Comparison of ENCODE assay signal across 24 cellular contexts in genomic region chr6:10177703-10178102, GRCh38.
DNase-seq lines count a peak whose midpoint lies in the region; ATAC-seq, FAIRE-seq and TF ChIP-seq lines count a peak whose summit lies in the region.
"Had no signal": no experiment of that assay in that cellular context is flagged by ENCODE, and none has a peak within 500 bp of the region (broad histone marks: within the 10 kb centered on the region; RNA-seq: fewer than 3 reads in every experiment).

No MANE protein-coding gene starts in this region.

- no peak overlapping the region for H3K4me2 ChIP-seq in astrocyte (ENCODE audit: low read length)
- H3K4me2 ChIP-seq: KMS-11 had no signal

- H2AFZ ChIP-seq in astrocyte (ENCODE audit: low read depth, low read length), result no peak overlapping the region

- H4K20me1 ChIP-seq in astrocyte (ENCODE audit: insufficient read depth, low read length), result no peaks in the 10 kb centered on the region

- H3K4me3 ChIP-seq in AG10803 (ENCODE audit: low read length), result no peak overlapping the region
- no peak overlapping the region for H3K4me3 ChIP-seq in astrocyte (ENCODE audit: insufficient read depth, low read depth, low read length)
- no peak overlapping the region for H3K4me3 ChIP-seq in endodermal cell (ENCODE audit: low read length)
- H3K4me3 ChIP-seq: heart right ventricle, left lung, psoas muscle had no signal

- H3K4me1 ChIP-seq in astrocyte (ENCODE audit: insufficient read depth, low read length), result no peaks in the 10 kb centered on the region
- H3K4me1 ChIP-seq in endodermal cell (ENCODE audit: control insufficient read depth, insufficient read depth, low read length), result no peaks in the 10 kb centered on the region
- H3K4me1 ChIP-seq: heart right ventricle, left lung, psoas muscle had no signal

- H3K27ac ChIP-seq in astrocyte (ENCODE audit: low read depth, low read length) (no peak overlapping the region), endodermal cell (ENCODE audit: low read depth, low read length) (no peak overlapping the region)
- H3K27ac ChIP-seq: heart right ventricle, KMS-11, left lung, psoas muscle had no signal

- H3K9ac ChIP-seq in astrocyte (ENCODE audit: low read length) (no peak overlapping the region), endodermal cell (ENCODE audit: extremely low read depth, low read length, poor library complexity, severe bottlenecking) (no peak overlapping the region)
- H3K9ac ChIP-seq: KMS-11 had no signal

- FAIRE-seq in HTR-8/SVneo (lab: Jason Lieb, UNC) (peak; percentile 42), astrocyte (lab: Jason Lieb, UNC) (no peak)
- FAIRE-seq: G401.6 had no signal

- H3K9me3 Mint-ChIP-seq in astrocyte (ENCODE audit: unreplicated experiment) (peaks cover 2% of the 10 kb centered on the region), endodermal cell (no peaks in the 10 kb centered on the region)
- H3K9me3 Mint-ChIP-seq: activated T-helper 1 cell treated with anti-CD3 and anti-CD28 coated beads, Interleukin-12 subunit alpha, Interleukin-12 subunit beta, Interleukin-2, Interleukin-4 antibody, amounts not matched to agents 30 ng/mL and 10 ng/mL and 1 ng/mL, durations not matched to agents 14 hours and 24 hours and 36 hours; mesothelial cell of epicardium had no signal

- TF ChIP-seq CTCF in AG10803 (conservative IDR thresholded peaks at IDR 0.05; ENCODE audit: low read length) (no peak), astrocyte (IDR thresholded peaks at IDR 0.05; ENCODE audit: insufficient read depth, low read depth, low read length) (no peak), endodermal cell (conservative IDR thresholded peaks at IDR 0.05) (no peak)

- H3K9me3 ChIP-seq in astrocyte (ENCODE audit: insufficient read depth, low read depth, low read length) (no peaks in the 10 kb centered on the region), endodermal cell (ENCODE audit: control insufficient read depth, low read length) (no peaks in the 10 kb centered on the region)
- H3K9me3 ChIP-seq: heart right ventricle, left lung, psoas muscle had no signal

- H3K27me3 Mint-ChIP-seq in astrocyte (ENCODE audit: low read depth, unreplicated experiment), result no peaks in the 10 kb centered on the region
- no peaks in the 10 kb centered on the region for H3K27me3 Mint-ChIP-seq in endodermal cell (ENCODE audit: insufficient read depth)

- ATAC-seq in HG03520 (IDR thresholded peaks at IDR 0.05; ENCODE audit: unreplicated experiment), result no peak
- ATAC-seq: heart right ventricle; left lung; naive thymus-derived CD4-positive, alpha-beta T cell; psoas muscle had no signal

- no peaks in the 10 kb centered on the region for H3K36me3 Mint-ChIP-seq in astrocyte (ENCODE audit: low read depth, unreplicated experiment)
- H3K36me3 Mint-ChIP-seq in endodermal cell (ENCODE audit: low read depth), result no peaks in the 10 kb centered on the region
- H3K36me3 Mint-ChIP-seq: CD14-positive monocyte, mesothelial cell of epicardium had no signal

- no peaks in the 10 kb centered on the region for H3K36me3 ChIP-seq in astrocyte (ENCODE audit: insufficient read depth, low read length)
- no peaks in the 10 kb centered on the region for H3K36me3 ChIP-seq in endodermal cell (ENCODE audit: control insufficient read depth, insufficient read depth, low read length)
- H3K36me3 ChIP-seq: heart right ventricle, left lung had no signal

- no peaks in the 10 kb centered on the region for H3K79me2 ChIP-seq in astrocyte (ENCODE audit: insufficient read depth, low read length)

- peaks cover 10% of the 10 kb centered on the region for H3K4me1 Mint-ChIP-seq in astrocyte (ENCODE audit: low read depth, unreplicated experiment)
- H3K4me1 Mint-ChIP-seq in endodermal cell, result peaks cover 2% of the 10 kb centered on the region
- H3K4me1 Mint-ChIP-seq: CD14-positive monocyte had no signal

- DNase-seq in AG10803 (ENCODE audit: low read depth) (peak; percentile 5), HTR-8/SVneo (ENCODE audit: insufficient read length, low spot score) (peak; percentile 59), astrocyte (ENCODE audit: low read depth) (no peak), kidney glomerular epithelial cell (lab: John Stamatoyannopoulos, UW) (peak; percentile 70), AML-193 (lab: John Stamatoyannopoulos, UW) (no peak), retina (no peak), endodermal cell (no peak)
- DNase-seq: activated naive CD4-positive, alpha-beta T cell treated with anti-CD3 and anti-CD28 coated beads, Interleukin-2, amount 50 U/mL, for 16 hours; caudate nucleus; dermis blood vessel endothelial cell; heart right ventricle; left lung; naive thymus-derived CD4-positive, alpha-beta T cell; NCI-H1694; NCI-H526; nucleus accumbens; psoas muscle; stimulated activated CD8-positive, alpha-beta memory T cell treated with anti-CD3 and anti-CD28 coated beads, Interleukin-4, amount 100 ng/mL, for 48 hours had no signal

- H3K27me3 ChIP-seq in astrocyte (ENCODE audit: insufficient read depth, low read length) (no peaks in the 10 kb centered on the region), endodermal cell (ENCODE audit: control insufficient read depth, insufficient read depth, low read length, poor library complexity, severe bottlenecking) (no peaks in the 10 kb centered on the region)
- H3K27me3 ChIP-seq: heart right ventricle, left lung had no signal

- no peak overlapping the region for H3K4me3 Mint-ChIP-seq in astrocyte (ENCODE audit: unreplicated experiment)
- H3K4me3 Mint-ChIP-seq in endodermal cell, result no peak overlapping the region
- H3K4me3 Mint-ChIP-seq: activated T-helper 1 cell treated with anti-CD3 and anti-CD28 coated beads, Interleukin-12 subunit alpha, Interleukin-12 subunit beta, Interleukin-2, Interleukin-4 antibody, amounts not matched to agents 30 ng/mL and 10 ng/mL and 1 ng/mL, durations not matched to agents 14 hours and 24 hours and 36 hours; CD14-positive monocyte; mesothelial cell of epicardium; naive thymus-derived CD4-positive, alpha-beta T cell had no signal

- peak overlapping the region; percentile 70 for H3K27ac Mint-ChIP-seq in astrocyte (ENCODE audit: unreplicated experiment)
- H3K27ac Mint-ChIP-seq in endodermal cell, result no peak overlapping the region
- H3K27ac Mint-ChIP-seq: activated T-helper 1 cell treated with anti-CD3 and anti-CD28 coated beads, Interleukin-12 subunit alpha, Interleukin-12 subunit beta, Interleukin-2, Interleukin-4 antibody, amounts not matched to agents 30 ng/mL and 10 ng/mL and 1 ng/mL, durations not matched to agents 14 hours and 24 hours and 36 hours; CD14-positive monocyte; mesothelial cell of epicardium; naive thymus-derived CD4-positive, alpha-beta T cell had no signal

Comparison
In these comparisons a context has a peak if more than half of its experiments do, and no peak if none do; other contexts are left out.
1. DNase-seq: peak in AG10803 (single experiment), HTR-8/SVneo (single experiment) and kidney glomerular epithelial cell (single experiment); none in astrocyte (single experiment), AML-193 (0 of 2), retina (single experiment) and endodermal cell (single experiment).